ENCODE assay signal across 17 cellular contexts in genomic region chr5:161230222-161230621, GRCh38.
DNase-seq lines count a peak whose midpoint lies in the region; ATAC-seq and TF ChIP-seq lines count a peak whose summit lies in the region.
"Had no signal": no experiment of that assay in that cellular context is flagged by ENCODE, and none has a peak within 500 bp of the region (broad histone marks: within the 10 kb centered on the region; RNA-seq: fewer than 3 reads in every experiment).

No MANE protein-coding gene starts in this region.

- H3K27me3 ChIP-seq in foreskin keratinocyte, result no peaks in the 10 kb centered on the region
- H3K27me3 ChIP-seq in transverse colon, result no peaks in the 10 kb centered on the region
- no peaks in the 10 kb centered on the region for H3K27me3 ChIP-seq in gastrocnemius medialis
- H3K27me3 ChIP-seq: SJSA1 had no signal

- CTCF ChIA-PET in activated CD8-positive, alpha-beta T cell treated with anti-CD3 and anti-CD28 coated beads, Interleukin-2, amount 10 ng/mL, durations not matched to agents 7 days and 5 days (lab: Charles Lee), result no interaction called here

- in situ Hi-C loops in transverse colon (cut with MboI; ENCODE audit: low pct_ligation_motif_present in 1 of 4, low pct_unique_long_range_greater_than_20kb in 1 of 4, low sequenced_read_pairs in 3 of 4), result no loop called here
- in situ Hi-C loops in gastrocnemius medialis (cut with MboI; ENCODE audit: low sequenced_read_pairs in 4 of 4), result no loop called here

- H3K9me3 ChIP-seq in transverse colon (no peaks in the 10 kb centered on the region), gastrocnemius medialis (no peaks in the 10 kb centered on the region)
- H3K9me3 ChIP-seq: lower lobe of right lung had no signal

- H3K4me3 Mint-ChIP-seq in activated CD8-positive, alpha-beta T cell treated with anti-CD3 and anti-CD28 coated beads, Interleukin-2, amount 10 ng/mL, durations not matched to agents 7 days and 5 days, result no peak overlapping the region
- H3K4me3 Mint-ChIP-seq: activated naive CD8-positive, alpha-beta T cell; CD4-positive, CD25-positive, alpha-beta regulatory T cell; central memory CD8-positive, alpha-beta T cell had no signal

- intact Hi-C loops in transverse colon (cut with DNase I; ENCODE audit: low total_unique reads) (no loop called here), gastrocnemius medialis (cut with DNase I; ENCODE audit: low total_unique reads) (no loop called here)

- no peak overlapping the region for H3K27ac Mint-ChIP-seq in activated CD8-positive, alpha-beta T cell treated with anti-CD3 and anti-CD28 coated beads, Interleukin-2, amount 10 ng/mL, durations not matched to agents 7 days and 5 days
- H3K27ac Mint-ChIP-seq: activated naive CD8-positive, alpha-beta T cell; CD4-positive, CD25-positive, alpha-beta regulatory T cell had no signal

- H3K4me1 Mint-ChIP-seq in activated CD8-positive, alpha-beta T cell treated with anti-CD3 and anti-CD28 coated beads, Interleukin-2, amount 10 ng/mL, durations not matched to agents 7 days and 5 days (ENCODE audit: low read depth), result no peaks in the 10 kb centered on the region
- H3K4me1 Mint-ChIP-seq: CD4-positive, CD25-positive, alpha-beta regulatory T cell; central memory CD8-positive, alpha-beta T cell had no signal

- DNase-seq in DMS 273 (lab: John Stamatoyannopoulos, UW; ENCODE audit: unreplicated experiment), result peak; percentile 10
- DNase-seq in DMS 273 treated with DMSO at 0.1 percent for 48 hours (lab: John Stamatoyannopoulos, UW), result no peak
- peak; percentile 53 for DNase-seq in NCI-H2196 treated with DMSO at 0.1 percent for 48 hours (lab: John Stamatoyannopoulos, UW; ENCODE audit: unreplicated experiment)
- DNase-seq in foreskin keratinocyte, result peak; percentile 2
- peak; percentile 43 for DNase-seq in transverse colon
- no peak for DNase-seq in activated CD8-positive, alpha-beta T cell treated with anti-CD3 and anti-CD28 coated beads, Interleukin-2, amount 10 ng/mL, durations not matched to agents 7 days and 5 days
- no peak for DNase-seq in gastrocnemius medialis
- DNase-seq: CD4-positive, CD25-positive, alpha-beta regulatory T cell; head of caudate nucleus; lower lobe of right lung; NCI-H524 had no signal

- POLR2A ChIA-PET in activated CD8-positive, alpha-beta T cell treated with anti-CD3 and anti-CD28 coated beads, Interleukin-2, amount 10 ng/mL, durations not matched to agents 7 days and 5 days (lab: Charles Lee), result no interaction called here

- H3K4me3 ChIP-seq in transverse colon, result no peak overlapping the region
- no peak overlapping the region for H3K4me3 ChIP-seq in gastrocnemius medialis
- H3K4me3 ChIP-seq: lower lobe of right lung, SJSA1, skin epidermis had no signal

- H3K27ac ChIP-seq in foreskin keratinocyte, result no peak overlapping the region
- no peak overlapping the region for H3K27ac ChIP-seq in transverse colon
- no peak overlapping the region for H3K27ac ChIP-seq in gastrocnemius medialis
- H3K27ac ChIP-seq: 22Rv1, lower lobe of right lung, SJSA1, skin epidermis had no signal

- no peak for ATAC-seq in foreskin keratinocyte
- no peak for ATAC-seq in activated CD8-positive, alpha-beta T cell treated with anti-CD3 and anti-CD28 coated beads, Interleukin-2, amount 10 ng/mL, durations not matched to agents 7 days and 5 days
- no peak for ATAC-seq in gastrocnemius medialis
- no peak for ATAC-seq in GM18505 (IDR thresholded peaks at IDR 0.05; ENCODE audit: unreplicated experiment)

- TF ChIP-seq POLR2A in transverse colon (IDR thresholded peaks at IDR 0.05), result no peak
- no peak for TF ChIP-seq POLR2A in gastrocnemius medialis (IDR thresholded peaks at IDR 0.05)
- no peak for TF ChIP-seq POLR2A in GM18505 (IDR thresholded peaks at IDR 0.05; ENCODE audit: borderline replicate concordance, extremely low read depth, insufficient read depth, insufficient read length)

- no peak for TF ChIP-seq CTCF in foreskin keratinocyte (conservative IDR thresholded peaks at IDR 0.05)
- no peak for TF ChIP-seq CTCF in transverse colon (IDR thresholded peaks at IDR 0.05)
- no peak for TF ChIP-seq CTCF in gastrocnemius medialis (IDR thresholded peaks at IDR 0.05 in 4 of 5, conservative IDR thresholded peaks at IDR 0.05 in 1 of 5)

- H3K27me3 Mint-ChIP-seq in activated CD8-positive, alpha-beta T cell treated with anti-CD3 and anti-CD28 coated beads, Interleukin-2, amount 10 ng/mL, durations not matched to agents 7 days and 5 days (ENCODE audit: low read depth), result no peaks in the 10 kb centered on the region
- H3K27me3 Mint-ChIP-seq: activated naive CD8-positive, alpha-beta T cell; CD4-positive, CD25-positive, alpha-beta regulatory T cell; central memory CD8-positive, alpha-beta T cell had no signal

- H3K36me3 Mint-ChIP-seq in activated CD8-positive, alpha-beta T cell treated with anti-CD3 and anti-CD28 coated beads, Interleukin-2, amount 10 ng/mL, durations not matched to agents 7 days and 5 days (ENCODE audit: low read depth), result no peaks in the 10 kb centered on the region
- H3K36me3 Mint-ChIP-seq: activated naive CD8-positive, alpha-beta T cell; CD4-positive, CD25-positive, alpha-beta regulatory T cell had no signal

- H3K4me1 ChIP-seq in foreskin keratinocyte (no peaks in the 10 kb centered on the region), transverse colon (no peaks in the 10 kb centered on the region), gastrocnemius medialis (no peaks in the 10 kb centered on the region)
- H3K4me1 ChIP-seq: lower lobe of right lung, SJSA1 had no signal

- TF ChIP-seq EP300 in transverse colon (IDR thresholded peaks at IDR 0.05; ENCODE audit: low read depth), result no peak

- H3K9me3 Mint-ChIP-seq in activated CD8-positive, alpha-beta T cell treated with anti-CD3 and anti-CD28 coated beads, Interleukin-2, amount 10 ng/mL, durations not matched to agents 7 days and 5 days (ENCODE audit: insufficient read depth), result no peaks in the 10 kb centered on the region
- H3K9me3 Mint-ChIP-seq: CD4-positive, CD25-positive, alpha-beta regulatory T cell had no signal

- 22% methylated on average over 3 of the region's 3 CpGs; no CpG with 5 or more reads in 1 of the 2 donors for WGBS in transverse colon (ENCODE audit: low coverage in 1 of 2), 2 donors

- no peaks in the 10 kb centered on the region for H3K36me3 ChIP-seq in transverse colon
- H3K36me3 ChIP-seq in gastrocnemius medialis, result no peaks in the 10 kb centered on the region
- H3K36me3 ChIP-seq: lower lobe of right lung, SJSA1 had no signal

Comparison
In these comparisons a context has a peak if more than half of its experiments do, and no peak if none do; other contexts are left out.
1. DNase-seq: peak in DMS 273 (single experiment), NCI-H2196 treated with DMSO at 0.1 percent for 48 hours (single experiment), foreskin keratinocyte (2 of 2) and transverse colon (single experiment); none in DMS 273 treated with DMSO at 0.1 percent for 48 hours (single experiment), activated CD8-positive, alpha-beta T cell treated with anti-CD3 and anti-CD28 coated beads, Interleukin-2, amount 10 ng/mL, durations not matched to agents 7 days and 5 days (single experiment) and gastrocnemius medialis (0 of 2).